9 cellular contexts compared by ENCODE assay signal in the genomic region with DNA sequence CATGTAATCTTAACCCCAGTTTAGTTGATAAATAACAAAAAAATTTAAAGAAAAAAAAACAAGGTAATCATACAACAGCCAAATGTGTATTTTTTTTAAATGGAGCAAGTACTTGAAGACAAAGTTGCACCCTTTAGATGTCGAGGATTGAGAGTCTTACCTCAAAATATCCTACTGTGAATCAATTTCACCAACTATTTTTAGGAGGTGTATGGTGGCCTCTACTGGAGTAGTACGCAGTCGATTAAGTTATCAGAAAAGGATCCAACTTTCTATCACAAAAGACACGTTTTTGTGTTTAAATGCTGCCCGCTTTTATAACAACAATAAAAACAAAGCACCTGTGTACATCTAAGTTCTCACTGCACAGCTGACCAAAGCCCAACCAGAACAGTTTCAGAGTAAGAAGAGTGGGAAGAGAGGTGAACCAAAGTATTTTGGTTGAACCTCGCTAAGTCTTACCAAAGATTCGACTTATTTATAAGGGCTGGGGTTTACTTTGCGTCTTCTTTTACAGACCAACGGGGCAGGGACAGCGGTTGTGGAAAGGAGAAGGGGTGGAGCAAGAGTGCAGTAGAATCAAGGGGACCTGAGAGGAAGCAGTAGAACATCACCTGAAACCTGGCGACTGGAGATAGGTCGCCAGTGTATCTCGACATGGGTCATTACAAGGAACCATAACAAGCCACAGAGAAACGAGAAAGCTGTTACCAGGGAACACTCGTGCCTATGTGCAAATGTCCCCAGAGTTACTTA. TPM values are rescaled to one million over a fixed set of nuclear protein-coding genes. Genes with fewer than 3 reads are reported as not detected.
DNase-seq lines count a peak whose midpoint lies in the region; ATAC-seq and TF ChIP-seq lines count a peak whose summit lies in the region.
"Had no signal": no experiment of that assay in that cellular context is flagged by ENCODE, and none has a peak within 500 bp of the region (broad histone marks: within the 10 kb centered on the region; RNA-seq: fewer than 3 reads in every experiment).

No MANE protein-coding gene starts in this region.

- H3K9me3 Mint-ChIP-seq in activated T-helper 2 cell treated with anti-CD3 and anti-CD28 coated beads, Interferon-gamma antibody, Interleukin-2, Interleukin-4, amounts not matched to agents 10 μg/mL and 5 μg/mL and 100 μg/mL, durations not matched to agents 14 hours and 24 hours and 36 hours = no peaks in the 10 kb centered on the region
- H3K9me3 Mint-ChIP-seq in type B pancreatic cell = no peaks in the 10 kb centered on the region
- H3K9me3 Mint-ChIP-seq in activated CD4-positive, alpha-beta memory T cell treated with anti-CD3 and anti-CD28 coated beads for 36 hours = no peaks in the 10 kb centered on the region

- H3K36me3 Mint-ChIP-seq in activated T-helper 2 cell treated with anti-CD3 and anti-CD28 coated beads, Interferon-gamma antibody, Interleukin-2, Interleukin-4, amounts not matched to agents 10 μg/mL and 5 μg/mL and 100 μg/mL, durations not matched to agents 14 hours and 24 hours and 36 hours (ENCODE audit: low read depth) = no peaks in the 10 kb centered on the region
- H3K36me3 Mint-ChIP-seq in type B pancreatic cell = no peaks in the 10 kb centered on the region
- no peaks in the 10 kb centered on the region for H3K36me3 Mint-ChIP-seq in activated CD4-positive, alpha-beta memory T cell treated with anti-CD3 and anti-CD28 coated beads for 36 hours

- no peak for TF ChIP-seq CTCF in kidney epithelial cell (IDR thresholded peaks at IDR 0.05; ENCODE audit: insufficient read depth, low read length, poor library complexity, severe bottlenecking)
- no peak for TF ChIP-seq CTCF in type B pancreatic cell (conservative IDR thresholded peaks at IDR 0.05)

- CTCF ChIA-PET in activated CD4-positive, alpha-beta memory T cell treated with anti-CD3 and anti-CD28 coated beads for 36 hours (lab: Charles Lee) = no interaction called here

- peaks cover 14% of the 10 kb centered on the region for H3K27me3 Mint-ChIP-seq in activated T-helper 2 cell treated with anti-CD3 and anti-CD28 coated beads, Interferon-gamma antibody, Interleukin-2, Interleukin-4, amounts not matched to agents 10 μg/mL and 5 μg/mL and 100 μg/mL, durations not matched to agents 14 hours and 24 hours and 36 hours (ENCODE audit: low read depth)
- no peaks in the 10 kb centered on the region for H3K27me3 Mint-ChIP-seq in type B pancreatic cell
- H3K27me3 Mint-ChIP-seq in activated CD4-positive, alpha-beta memory T cell treated with anti-CD3 and anti-CD28 coated beads for 36 hours = peaks cover 15% of the 10 kb centered on the region

- DNase-seq in activated T-helper 2 cell treated with anti-CD3 and anti-CD28 coated beads, Interferon-gamma antibody, Interleukin-2, Interleukin-4, amounts not matched to agents 10 μg/mL and 5 μg/mL and 100 μg/mL, durations not matched to agents 14 hours and 24 hours and 36 hours (ENCODE audit: low spot score) = no peak
- DNase-seq in kidney epithelial cell (ENCODE audit: low read depth) (no peak), type B pancreatic cell (ENCODE audit: extremely low spot score, unreplicated experiment) (no peak), AG20443 (ENCODE audit: low spot score) (no peak), midbrain (lab: John Stamatoyannopoulos, UW) (no peak)
- no peak for DNase-seq in activated CD4-positive, alpha-beta memory T cell treated with anti-CD3 and anti-CD28 coated beads for 36 hours

- H3K36me3 ChIP-seq in kidney epithelial cell (ENCODE audit: control insufficient read depth, insufficient read depth, low read length) = no peaks in the 10 kb centered on the region

- H3K4me3 ChIP-seq in kidney epithelial cell (ENCODE audit: low read depth, low read length) = peak overlapping the region; percentile 54

- no peaks in the 10 kb centered on the region for H3K4me1 Mint-ChIP-seq in activated T-helper 2 cell treated with anti-CD3 and anti-CD28 coated beads, Interferon-gamma antibody, Interleukin-2, Interleukin-4, amounts not matched to agents 10 μg/mL and 5 μg/mL and 100 μg/mL, durations not matched to agents 14 hours and 24 hours and 36 hours (ENCODE audit: low read depth)
- no peaks in the 10 kb centered on the region for H3K4me1 Mint-ChIP-seq in type B pancreatic cell (ENCODE audit: unreplicated experiment)
- peaks cover 2% of the 10 kb centered on the region for H3K4me1 Mint-ChIP-seq in activated CD4-positive, alpha-beta memory T cell treated with anti-CD3 and anti-CD28 coated beads for 36 hours (ENCODE audit: low read depth)

- no peak overlapping the region for H3K27ac Mint-ChIP-seq in activated T-helper 2 cell treated with anti-CD3 and anti-CD28 coated beads, Interferon-gamma antibody, Interleukin-2, Interleukin-4, amounts not matched to agents 10 μg/mL and 5 μg/mL and 100 μg/mL, durations not matched to agents 14 hours and 24 hours and 36 hours
- H3K27ac Mint-ChIP-seq in type B pancreatic cell = peak overlapping the region; percentile 70
- H3K27ac Mint-ChIP-seq in activated CD4-positive, alpha-beta memory T cell treated with anti-CD3 and anti-CD28 coated beads for 36 hours = no peak overlapping the region

- peak; percentile 25 for ATAC-seq in GM18861 (IDR thresholded peaks at IDR 0.05; ENCODE audit: unreplicated experiment)
- peak; percentile 35 for ATAC-seq in HG03095 (IDR thresholded peaks at IDR 0.05; ENCODE audit: unreplicated experiment)

- no peaks in the 10 kb centered on the region for H3K27me3 ChIP-seq in kidney epithelial cell (ENCODE audit: control insufficient read depth, insufficient read depth, low read length)

- H3K4me3 Mint-ChIP-seq in activated T-helper 2 cell treated with anti-CD3 and anti-CD28 coated beads, Interferon-gamma antibody, Interleukin-2, Interleukin-4, amounts not matched to agents 10 μg/mL and 5 μg/mL and 100 μg/mL, durations not matched to agents 14 hours and 24 hours and 36 hours (ENCODE audit: low read depth) = peak overlapping the region; percentile 33
- H3K4me3 Mint-ChIP-seq in type B pancreatic cell = peak overlapping the region; percentile 93
- no peak overlapping the region for H3K4me3 Mint-ChIP-seq in activated CD4-positive, alpha-beta memory T cell treated with anti-CD3 and anti-CD28 coated beads for 36 hours

- POLR2A ChIA-PET in activated CD4-positive, alpha-beta memory T cell treated with anti-CD3 and anti-CD28 coated beads for 36 hours (lab: Charles Lee) = no interaction called here

- intact Hi-C loops in activated T-helper 2 cell treated with anti-CD3 and anti-CD28 coated beads, Interferon-gamma antibody, Interleukin-2, Interleukin-4, amounts not matched to agents 10 μg/mL and 5 μg/mL and 100 μg/mL, durations not matched to agents 14 hours and 24 hours and 36 hours (cut with micrococcal nuclease) = no loop called here
- intact Hi-C loops in activated CD4-positive, alpha-beta memory T cell treated with anti-CD3 and anti-CD28 coated beads for 36 hours (cut with micrococcal nuclease) = no loop called here

RNA-seq across cellular contexts. Expression of gene RPS6KA6, which starts 1.2 kb away (rescaled TPM):
- total RNA-seq in activated T-helper 2 cell treated with anti-CD3 and anti-CD28 coated beads, Interferon-gamma antibody, Interleukin-2, Interleukin-4, amounts not matched to agents 10 μg/mL and 5 μg/mL and 100 μg/mL, durations not matched to agents 14 hours and 24 hours and 36 hours = 0.14 and 0.27 TPM in 2 replicates
- total RNA-seq in kidney epithelial cell (5.0 and 5.8 TPM in 2 replicates), type B pancreatic cell (ENCODE audit: low replicate concordance) (12.6 and 13.4 TPM in 2 replicates)
- under 1 TPM; 0.07 to 0.17 TPM for total RNA-seq in activated CD4-positive, alpha-beta memory T cell treated with anti-CD3 and anti-CD28 coated beads for 36 hours
- total RNA-seq: T-helper 1 cell treated with Interleukin-12 subunit alpha and Interleukin-12 subunit beta and Interleukin-4 antibody, amounts not matched to agents 30 ng/mL and 1 ng/mL, for 36 hours had no signal
